In genomic region chr11:124194696-124195418, GRCh38 we compare ENCODE assay signal across 9 cellular contexts. TPM values are rescaled to one million over a fixed set of nuclear protein-coding genes. Genes with fewer than 3 reads are reported as not detected.
A peak's percentile ranks its signal among the peaks of the same experiment; 100 is the strongest.
DNase-seq lines count a peak whose midpoint lies in the region; ATAC-seq and TF ChIP-seq lines count a peak whose summit lies in the region.
"Had no signal": no experiment of that assay in that cellular context is flagged by ENCODE, and none has a peak within 500 bp of the region (broad histone marks: within the 10 kb centered on the region; RNA-seq: fewer than 3 reads in every experiment).

No MANE protein-coding gene starts in this region.

- WGBS in psoas muscle, 3 donors, result 15 to 16% (median 16%) methylated on average over 8 of the region's 8 CpGs

- H3K27me3 ChIP-seq in psoas muscle (ENCODE audit: insufficient read depth in 3 of 3, low read length in 2 of 3), result no peaks in the 10 kb centered on the region

- no peaks in the 10 kb centered on the region for H3K9me3 ChIP-seq in psoas muscle

- H3K27ac ChIP-seq in psoas muscle, result no peak overlapping the region

- H3K36me3 Mint-ChIP-seq in CD14-positive monocyte, result no peaks in the 10 kb centered on the region
- no peaks in the 10 kb centered on the region for H3K36me3 Mint-ChIP-seq in activated CD4-positive, alpha-beta T cell treated with anti-CD3 and anti-CD28 coated beads, Interleukin-2, amount 10 ng/mL, durations not matched to agents 7 days and 5 days (ENCODE audit: low read depth)

- TF ChIP-seq CTCF in CD14-positive monocyte (IDR thresholded peaks at IDR 0.05), result peak; percentile 90
- TF ChIP-seq CTCF in fibroblast of villous mesenchyme (IDR thresholded peaks at IDR 0.05; ENCODE audit: insufficient read depth, low read depth, low read length), result peak; percentile 74
- TF ChIP-seq CTCF in psoas muscle (IDR thresholded peaks at IDR 0.05), result peak; percentile 42

- H3K4me1 ChIP-seq in psoas muscle, result no peaks in the 10 kb centered on the region

- H3K27ac Mint-ChIP-seq in CD14-positive monocyte, result peak overlapping the region in 1 of 7 donors; percentile 38
- H3K27ac Mint-ChIP-seq in activated CD4-positive, alpha-beta T cell treated with anti-CD3 and anti-CD28 coated beads, Interleukin-2, amount 10 ng/mL, durations not matched to agents 7 days and 5 days, result no peak overlapping the region

- no peak overlapping the region for H3K4me3 ChIP-seq in fibroblast of villous mesenchyme (ENCODE audit: low read depth, low read length)
- H3K4me3 ChIP-seq in psoas muscle, result no peak overlapping the region

- H3K4me1 Mint-ChIP-seq in CD14-positive monocyte, result peaks cover 18% of the 10 kb centered on the region
- H3K4me1 Mint-ChIP-seq in activated CD4-positive, alpha-beta T cell treated with anti-CD3 and anti-CD28 coated beads, Interleukin-2, amount 10 ng/mL, durations not matched to agents 7 days and 5 days, result no peaks in the 10 kb centered on the region

- ATAC-seq in GM18861 (IDR thresholded peaks at IDR 0.05; ENCODE audit: unreplicated experiment) (peak; percentile 73), HG03025 (IDR thresholded peaks at IDR 0.05; ENCODE audit: low FRiP score, unreplicated experiment) (peak; percentile 75), psoas muscle (peak in 2 of 4 donors; percentile 40 to 46)

- POLR2A ChIA-PET in activated CD4-positive, alpha-beta T cell treated with anti-CD3 and anti-CD28 coated beads, Interleukin-2, amount 10 ng/mL, durations not matched to agents 7 days and 5 days (lab: Charles Lee), result no interaction called here

- no peak for DNase-seq in CD14-positive monocyte (ENCODE audit: low spot score)
- peak; percentile 61 for DNase-seq in NCI-H2029 treated with DMSO at 0.1 percent for 48 hours (lab: John Stamatoyannopoulos, UW)
- peak; percentile 64 for DNase-seq in activated CD4-positive, alpha-beta T cell treated with anti-CD3 and anti-CD28 coated beads, Interleukin-2, amount 10 ng/mL, durations not matched to agents 7 days and 5 days
- peak; percentile 47 for DNase-seq in fibroblast of villous mesenchyme (ENCODE audit: low read depth)
- DNase-seq in psoas muscle, result no peak
- no peak for DNase-seq in Ammon's horn (ENCODE audit: low spot score)

- H3K36me3 ChIP-seq in psoas muscle (ENCODE audit: insufficient read depth in 1 of 2, low read depth in 1 of 2), result no peaks in the 10 kb centered on the region

- intact Hi-C loops in CD14-positive monocyte (cut with micrococcal nuclease), result loop anchor here (5.0 kb wide), 1 partner anchor 123 kb away; no protein-coding TSS in a partner anchor
- intact Hi-C loops in psoas muscle (cut with DNase I), result loop anchor here in 1 of 2 donors (5.0 kb wide), 1 partner anchor 123 kb away; no protein-coding TSS in a partner anchor

- CTCF ChIA-PET in activated CD4-positive, alpha-beta T cell treated with anti-CD3 and anti-CD28 coated beads, Interleukin-2, amount 10 ng/mL, durations not matched to agents 7 days and 5 days (lab: Charles Lee), result interaction anchor here (0.7 to 2.2 kb wide), 3 partner anchors 121 to 125 kb away, joined by 3 to 11 read pairs (median 3); no protein-coding TSS in a partner anchor

- no peak overlapping the region for H3K4me3 Mint-ChIP-seq in CD14-positive monocyte
- H3K4me3 Mint-ChIP-seq in activated CD4-positive, alpha-beta T cell treated with anti-CD3 and anti-CD28 coated beads, Interleukin-2, amount 10 ng/mL, durations not matched to agents 7 days and 5 days, result no peak overlapping the region

- H3K9me3 Mint-ChIP-seq in CD14-positive monocyte, result no peaks in the 10 kb centered on the region
- no peaks in the 10 kb centered on the region for H3K9me3 Mint-ChIP-seq in activated CD4-positive, alpha-beta T cell treated with anti-CD3 and anti-CD28 coated beads, Interleukin-2, amount 10 ng/mL, durations not matched to agents 7 days and 5 days

- peaks cover 0 to 3% (median 2%) of the 10 kb centered on the region in 3 donors for H3K27me3 Mint-ChIP-seq in CD14-positive monocyte (ENCODE audit: low read depth in 3 of 3)
- peaks cover 10% of the 10 kb centered on the region for H3K27me3 Mint-ChIP-seq in activated CD4-positive, alpha-beta T cell treated with anti-CD3 and anti-CD28 coated beads, Interleukin-2, amount 10 ng/mL, durations not matched to agents 7 days and 5 days

RNA-seq across cellular contexts. Expression of gene OR10D3, which starts 11.7 kb away (rescaled TPM):
- polyA plus RNA-seq in CD14-positive monocyte, result not detected
- total RNA-seq in activated CD4-positive, alpha-beta T cell treated with anti-CD3 and anti-CD28 coated beads, Interleukin-2, amount 10 ng/mL, durations not matched to agents 7 days and 5 days, result not detected
- total RNA-seq in fibroblast of villous mesenchyme, result not detected in 2 replicates
- not detected for total RNA-seq in psoas muscle
- not detected for polyA plus RNA-seq in psoas muscle
- total RNA-seq: T-helper 2 cell treated with Interferon-gamma antibody and Interleukin-4, amounts not matched to agents 100 ng/mL and 5 ng/mL, for 36 hours had no signal

RNA-seq across cellular contexts. Expression of gene OR8G1, which starts 46.0 kb away (rescaled TPM):
- polyA plus RNA-seq in CD14-positive monocyte (not detected), psoas muscle (not detected)
- total RNA-seq in activated CD4-positive, alpha-beta T cell treated with anti-CD3 and anti-CD28 coated beads, Interleukin-2, amount 10 ng/mL, durations not matched to agents 7 days and 5 days, result not detected
- total RNA-seq in fibroblast of villous mesenchyme (under 0.01 TPM in 1 of 2 replicates, not detected in the other), psoas muscle (not detected)
- total RNA-seq: T-helper 2 cell treated with Interferon-gamma antibody and Interleukin-4, amounts not matched to agents 100 ng/mL and 5 ng/mL, for 36 hours had no signal

Comparison
In these comparisons a context has a peak if more than half of its experiments do, and no peak if none do; other contexts are left out.
1. DNase-seq: peak in NCI-H2029 treated with DMSO at 0.1 percent for 48 hours (single experiment), activated CD4-positive, alpha-beta T cell treated with anti-CD3 and anti-CD28 coated beads, Interleukin-2, amount 10 ng/mL, durations not matched to agents 7 days and 5 days (single experiment) and fibroblast of villous mesenchyme (single experiment); none in CD14-positive monocyte (single experiment), psoas muscle (0 of 2) and Ammon's horn (single experiment).
2. Peak in every context shown above with its lines, with median percentiles within 50 percentile points of each other: CTCF ChIP-seq.